ENCODE assay signal across 8 cellular contexts in the genomic region with DNA sequence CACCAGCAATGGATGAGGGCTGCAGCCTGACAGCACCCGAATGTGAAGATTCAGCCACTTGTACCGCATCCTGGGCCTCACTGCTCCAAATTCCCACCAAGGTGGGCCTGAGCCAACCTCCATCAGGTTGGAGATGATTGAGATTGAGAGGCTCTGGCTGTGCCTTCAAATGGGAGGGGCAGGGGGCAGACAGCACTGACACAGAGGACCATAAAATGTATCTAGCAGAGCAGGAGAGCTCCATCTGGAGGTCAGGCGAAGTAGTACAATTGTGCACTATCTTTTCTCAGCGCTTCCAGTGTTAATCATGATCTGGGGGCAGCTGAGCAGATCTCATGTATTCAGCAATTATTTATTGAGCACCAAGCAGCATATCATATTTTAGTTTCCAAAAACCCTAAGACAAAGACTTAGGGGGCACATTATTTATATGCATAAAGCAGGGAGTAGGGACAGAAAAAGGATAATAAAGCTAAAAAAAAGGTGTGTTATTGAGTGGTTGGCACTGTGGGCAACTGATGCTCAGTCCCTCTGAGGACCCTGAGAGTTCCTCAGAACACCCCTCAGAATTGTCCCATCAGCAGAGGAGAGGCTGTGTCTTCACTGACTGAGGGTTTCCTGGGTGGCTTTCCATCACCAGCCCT. TPM values are rescaled to one million over a fixed set of nuclear protein-coding genes. Genes with fewer than 3 reads are reported as not detected.
DNase-seq lines count a peak whose midpoint lies in the region; ATAC-seq and TF ChIP-seq lines count a peak whose summit lies in the region.

No MANE protein-coding gene starts in this region.

- no peak overlapping the region for H3K27ac Mint-ChIP-seq in activated CD8-positive, alpha-beta memory T cell treated with anti-CD3 and anti-CD28 coated beads, Interleukin-2, amount 10 ng/mL, durations not matched to agents 7 days and 5 days

- no peak overlapping the region for H4K91ac ChIP-seq in neuronal stem cell (ENCODE audit: low read depth, low read length, poor library complexity)

- H3K4me3 Mint-ChIP-seq in activated CD8-positive, alpha-beta memory T cell treated with anti-CD3 and anti-CD28 coated beads, Interleukin-2, amount 10 ng/mL, durations not matched to agents 7 days and 5 days: no peak overlapping the region

- H3K27ac ChIP-seq in C4-2B (no peak overlapping the region), esophagus muscularis mucosa (replicated peaks in 1 of 4) (no peak overlapping the region), neuronal stem cell (replicated peaks; ENCODE audit: low read length) (no peak overlapping the region)

- TF ChIP-seq POLR2A in esophagus muscularis mucosa (IDR thresholded peaks at IDR 0.05; ENCODE audit: low read depth): no peak

- H2BK15ac ChIP-seq in neuronal stem cell (ENCODE audit: low read length): no peak overlapping the region

- ATAC-seq in GM18870 (IDR thresholded peaks at IDR 0.05; ENCODE audit: unreplicated experiment) (peak; percentile 73), HG03064 (IDR thresholded peaks at IDR 0.05; ENCODE audit: low read depth, unreplicated experiment) (peak; percentile 85)
- ATAC-seq in activated CD8-positive, alpha-beta memory T cell treated with anti-CD3 and anti-CD28 coated beads, Interleukin-2, amount 10 ng/mL, durations not matched to agents 7 days and 5 days: peak; percentile 70

- TF ChIP-seq EP300 in esophagus muscularis mucosa (IDR thresholded peaks at IDR 0.05): no peak

- H3K14ac ChIP-seq in neuronal stem cell (ENCODE audit: low read length): no peak overlapping the region

- H3K27me3 Mint-ChIP-seq in activated CD8-positive, alpha-beta memory T cell treated with anti-CD3 and anti-CD28 coated beads, Interleukin-2, amount 10 ng/mL, durations not matched to agents 7 days and 5 days: no peaks in the 10 kb centered on the region

- no peaks in the 10 kb centered on the region for H3K79me1 ChIP-seq in neuronal stem cell (ENCODE audit: low read depth, low read length)

- peak; percentile 52 for DNase-seq in NCI-H748 (lab: John Stamatoyannopoulos, UW; ENCODE audit: unreplicated experiment)
- DNase-seq in activated CD8-positive, alpha-beta memory T cell treated with anti-CD3 and anti-CD28 coated beads, Interleukin-2, amount 10 ng/mL, durations not matched to agents 7 days and 5 days: peak; percentile 73
- no peak for DNase-seq in esophagus muscularis mucosa (ENCODE audit: extremely low spot score)
- peak; percentile 38 for DNase-seq in neuronal stem cell (ENCODE audit: low spot score)
- no peak for DNase-seq in ureter (ENCODE audit: low spot score)

- H3K4ac ChIP-seq in neuronal stem cell (ENCODE audit: low read length): no peak overlapping the region

- H3K9ac ChIP-seq in neuronal stem cell (ENCODE audit: low read depth, low read length, poor library complexity): no peak overlapping the region

- no peak overlapping the region for H2AFZ ChIP-seq in neuronal stem cell (ENCODE audit: low read length)

- H2BK12ac ChIP-seq in neuronal stem cell (ENCODE audit: low read length): no peak overlapping the region

- CTCF ChIA-PET in activated CD8-positive, alpha-beta memory T cell treated with anti-CD3 and anti-CD28 coated beads, Interleukin-2, amount 10 ng/mL, durations not matched to agents 7 days and 5 days (lab: Charles Lee): interaction anchor here (0.6 to 3.2 kb wide), 26 partner anchors 10 to 1739 kb away, joined by 3 to 25 read pairs (median 5); a partner anchor contains a TSS

- no peak overlapping the region for H2BK120ac ChIP-seq in neuronal stem cell (ENCODE audit: low read depth, low read length)

- WGBS in esophagus muscularis mucosa: 72% methylated on average over 4 of the region's 4 CpGs
- WGBS in neuronal stem cell (ENCODE audit: extremely low coverage in 2 of 2, insufficient read length in 2 of 2, insufficient replicate concordance in 1 of 2), 2 donors: no CpG with 5 or more reads among the region's 4 CpGs

- intact Hi-C loops in esophagus muscularis mucosa (cut with DNase I): loop anchor here (5.0 kb wide), 1 partner anchor 56 kb away; no protein-coding TSS in a partner anchor

- no peak overlapping the region for H3K23ac ChIP-seq in neuronal stem cell (ENCODE audit: low read depth, low read length, poor library complexity)

- no peaks in the 10 kb centered on the region for H3K27me3 ChIP-seq in esophagus muscularis mucosa
- no peaks in the 10 kb centered on the region for H3K27me3 ChIP-seq in neuronal stem cell (ENCODE audit: control insufficient read depth in 3 of 3, insufficient read depth in 3 of 3, low read depth in 1 of 3, low read length in 3 of 3)

- H3K36me3 Mint-ChIP-seq in activated CD8-positive, alpha-beta memory T cell treated with anti-CD3 and anti-CD28 coated beads, Interleukin-2, amount 10 ng/mL, durations not matched to agents 7 days and 5 days: no peaks in the 10 kb centered on the region

- H3K18ac ChIP-seq in neuronal stem cell (ENCODE audit: low read length): no peak overlapping the region

- H2BK5ac ChIP-seq in neuronal stem cell (ENCODE audit: low read length): no peak overlapping the region

- TF ChIP-seq CTCF in C4-2B (conservative IDR thresholded peaks at IDR 0.05) (peak; percentile 81), esophagus muscularis mucosa (IDR thresholded peaks at IDR 0.05) (peak; percentile 49 to 74 (median 50))

- no peak overlapping the region for H4K8ac ChIP-seq in neuronal stem cell (ENCODE audit: low read depth, low read length)

- H3K4me3 ChIP-seq in esophagus muscularis mucosa (no peak overlapping the region), neuronal stem cell (ENCODE audit: low read length in 2 of 2) (no peak overlapping the region)

- no peaks in the 10 kb centered on the region for H3K9me3 Mint-ChIP-seq in activated CD8-positive, alpha-beta memory T cell treated with anti-CD3 and anti-CD28 coated beads, Interleukin-2, amount 10 ng/mL, durations not matched to agents 7 days and 5 days (ENCODE audit: low read depth)

- peaks cover 12 to 71% (median 44%) of the 10 kb centered on the region in 4 donors for H3K4me1 ChIP-seq in esophagus muscularis mucosa
- H3K4me1 ChIP-seq in neuronal stem cell (ENCODE audit: control insufficient read depth in 2 of 2, insufficient read depth in 1 of 2, low read depth in 1 of 2, low read length in 2 of 2): peaks cover 0 to 5% of the 10 kb centered on the region in 2 donors

- H3K9me3 ChIP-seq in esophagus muscularis mucosa: no peaks in the 10 kb centered on the region
- no peaks in the 10 kb centered on the region for H3K9me3 ChIP-seq in neuronal stem cell (replicated peaks in 1 of 2; ENCODE audit: control insufficient read depth in 2 of 2, insufficient read depth in 1 of 2, low read depth in 1 of 2, low read length in 2 of 2)

- no peak overlapping the region for H3K4me2 ChIP-seq in neuronal stem cell (ENCODE audit: insufficient read depth, low read length, poor library complexity, severe bottlenecking)

- peaks cover 13% of the 10 kb centered on the region for H3K4me1 Mint-ChIP-seq in activated CD8-positive, alpha-beta memory T cell treated with anti-CD3 and anti-CD28 coated beads, Interleukin-2, amount 10 ng/mL, durations not matched to agents 7 days and 5 days

- H3K36me3 ChIP-seq in esophagus muscularis mucosa (no peaks in the 10 kb centered on the region), neuronal stem cell (replicated peaks in 1 of 2; ENCODE audit: control insufficient read depth in 2 of 2, insufficient read depth in 2 of 2, low read length in 2 of 2) (no peaks in the 10 kb centered on the region)

- H2AK5ac ChIP-seq in neuronal stem cell (ENCODE audit: low read depth, low read length): no peak overlapping the region

RNA-seq across cellular contexts. Expression of a gene that starts 31.6 kb away (rescaled TPM):
- total RNA-seq in activated CD8-positive, alpha-beta memory T cell treated with anti-CD3 and anti-CD28 coated beads, Interleukin-2, amount 10 ng/mL, durations not matched to agents 7 days and 5 days: not detected
- total RNA-seq in esophagus muscularis mucosa (10 to 100 TPM; 15.7 to 41.9 (median 26.0) TPM), ureter (4.3 TPM)
- not detected for polyA plus RNA-seq in neuronal stem cell (2013, experiment 1 of 2)
- polyA plus RNA-seq in neuronal stem cell (2013, experiment 2 of 2): not detected

Comparison
In these comparisons a context has a peak if more than half of its experiments do, and no peak if none do; other contexts are left out.
1. DNase-seq: peak in NCI-H748 (single experiment), activated CD8-positive, alpha-beta memory T cell treated with anti-CD3 and anti-CD28 coated beads, Interleukin-2, amount 10 ng/mL, durations not matched to agents 7 days and 5 days (single experiment) and neuronal stem cell (single experiment); none in esophagus muscularis mucosa (single experiment) and ureter (single experiment).
2. Peak in every context shown above with its lines, with median percentiles within 50 percentile points of each other: ATAC-seq.